Comparison of ENCODE assay signal across 1 cellular context in the genomic region with DNA sequence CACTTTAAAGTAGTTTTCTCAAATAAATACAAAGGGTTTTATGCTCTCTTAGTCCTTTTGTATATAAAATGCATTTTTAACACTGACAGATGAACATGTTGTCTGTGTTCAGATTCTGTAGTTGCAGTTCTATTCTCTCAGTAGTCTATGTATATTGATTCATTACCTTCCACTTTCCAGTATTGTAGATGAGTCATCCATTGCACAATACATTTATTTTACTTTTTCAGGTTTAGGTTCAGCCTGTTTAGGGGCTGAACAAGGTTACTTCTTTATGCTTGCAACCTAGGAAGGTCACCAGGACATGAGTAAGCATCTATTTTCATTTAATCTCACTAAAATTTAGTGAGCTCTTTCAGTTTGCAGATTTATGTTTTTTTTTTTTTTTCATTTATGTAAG.
TF ChIP-seq lines count a peak whose summit lies in the region.

No MANE protein-coding gene starts in this region.

TF ChIP-seq in GM12878, 131 proteins besides CTCF, POLR2A, EP300 and RAD21 (continued from another document):
- no peak for TF ChIP-seq SIX5 (IDR thresholded peaks at IDR 0.05; ENCODE audit: low read depth, low read length, severe bottlenecking)
- TF ChIP-seq CUX1 (IDR thresholded peaks at IDR 0.05; ENCODE audit: insufficient replicate concordance, low read depth, low read length) = no peak
- no peak for TF ChIP-seq HCFC1 (IDR thresholded peaks at IDR 0.05; ENCODE audit: low read length)
- no peak for TF ChIP-seq PAX5 (IDR thresholded peaks at IDR 0.05; ENCODE audit: borderline replicate concordance, low read depth, low read length)
- TF ChIP-seq ZBED1 (IDR thresholded peaks at IDR 0.05; ENCODE audit: borderline replicate concordance) = no peak
- TF ChIP-seq SMAD5 (IDR thresholded peaks at IDR 0.05; ENCODE audit: low read depth) = no peak
- no peak for TF ChIP-seq ZBTB33 (IDR thresholded peaks at IDR 0.05)
- no peak for TF ChIP-seq IKZF2 (IDR thresholded peaks at IDR 0.05)
- TF ChIP-seq, protein P1, sequence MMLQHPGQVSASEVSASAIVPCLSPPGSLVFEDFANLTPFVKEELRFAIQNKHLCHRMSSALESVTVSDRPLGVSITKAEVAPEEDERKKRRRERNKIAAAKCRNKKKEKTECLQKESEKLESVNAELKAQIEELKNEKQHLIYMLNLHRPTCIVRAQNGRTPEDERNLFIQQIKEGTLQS (IDR thresholded peaks at IDR 0.05; ENCODE audit: borderline replicate concordance, extremely low read depth, low read depth, low read length) = no peak
- TF ChIP-seq, protein P2, sequence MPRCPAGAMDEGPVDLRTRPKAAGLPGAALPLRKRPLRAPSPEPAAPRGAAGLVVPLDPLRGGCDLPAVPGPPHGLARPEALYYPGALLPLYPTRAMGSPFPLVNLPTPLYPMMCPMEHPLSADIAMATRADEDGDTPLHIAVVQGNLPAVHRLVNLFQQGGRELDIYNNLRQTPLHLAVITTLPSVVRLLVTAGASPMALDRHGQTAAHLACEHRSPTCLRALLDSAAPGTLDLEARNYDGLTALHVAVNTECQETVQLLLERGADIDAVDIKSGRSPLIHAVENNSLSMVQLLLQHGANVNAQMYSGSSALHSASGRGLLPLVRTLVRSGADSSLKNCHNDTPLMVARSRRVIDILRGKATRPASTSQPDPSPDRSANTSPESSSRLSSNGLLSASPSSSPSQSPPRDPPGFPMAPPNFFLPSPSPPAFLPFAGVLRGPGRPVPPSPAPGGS (IDR thresholded peaks at IDR 0.05; ENCODE audit: borderline replicate concordance, insufficient read depth, low read depth, low read length, poor library complexity, severe bottlenecking) = no peak
- TF ChIP-seq GATAD2B (conservative IDR thresholded peaks at IDR 0.05; ENCODE audit: low read depth) = no peak
TF ChIP-seq in GM12878: peak in this region for 0.
